In the genomic region with DNA sequence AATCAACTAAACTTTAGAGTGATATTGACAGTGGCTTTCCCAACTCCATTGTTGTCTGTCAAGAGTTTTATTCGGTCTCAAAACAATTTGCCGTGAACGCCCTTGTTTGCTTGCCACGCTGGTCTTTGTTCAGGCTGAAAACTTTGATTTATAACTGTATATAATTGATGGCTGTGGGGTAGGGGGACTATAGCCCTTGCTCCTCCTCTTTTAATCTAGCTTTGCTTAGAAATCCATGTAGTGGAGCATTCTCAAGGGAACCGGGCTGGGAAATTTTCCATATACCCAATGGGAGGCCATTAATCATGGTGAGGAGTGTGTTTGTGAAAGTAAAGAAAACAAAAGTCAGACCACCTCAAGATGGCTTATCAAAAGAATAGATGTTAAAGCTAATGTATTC, we compare ENCODE assay signal across 17 cellular contexts.
A peak's percentile ranks its signal among the peaks of the same experiment; 100 is the strongest.
DNase-seq lines count a peak whose midpoint lies in the region; ATAC-seq and TF ChIP-seq lines count a peak whose summit lies in the region.
"Had no signal": no experiment of that assay in that cellular context is flagged by ENCODE, and none has a peak within 500 bp of the region (broad histone marks: within the 10 kb centered on the region; RNA-seq: fewer than 3 reads in every experiment).

No MANE protein-coding gene starts in this region.

- TF ChIP-seq CTCF in GM23338 (conservative IDR thresholded peaks at IDR 0.05; ENCODE audit: low read depth in 2 of 2): no peak
- TF ChIP-seq CTCF in nephron (IDR thresholded peaks at IDR 0.05; ENCODE audit: unreplicated experiment in 3 of 3): no peak
- TF ChIP-seq CTCF in adrenal gland (IDR thresholded peaks at IDR 0.05): no peak

- H3K79me2 ChIP-seq in GM23338 (replicated peaks; ENCODE audit: insufficient read depth): no peaks in the 10 kb centered on the region

- H3K27me3 ChIP-seq in GM23338 (ENCODE audit: insufficient read depth): no peaks in the 10 kb centered on the region
- no peaks in the 10 kb centered on the region for H3K27me3 ChIP-seq in adrenal gland
- H3K27me3 ChIP-seq: SJCRH30 had no signal

- ATAC-seq in GM23338: no peak
- ATAC-seq: A549, PC-3 had no signal

- intact Hi-C loops in adrenal gland (cut with DNase I): no loop called here

- no peak overlapping the region for H3K4me3 Mint-ChIP-seq in GM23338
- peak overlapping the region; percentile 5 to 17 (median 6) for H3K4me3 Mint-ChIP-seq in nephron

- no peak overlapping the region for H3K4me3 ChIP-seq in GM23338
- no peak overlapping the region for H3K4me3 ChIP-seq in adrenal gland
- H3K4me3 ChIP-seq: A549, SJCRH30 had no signal

- no peaks in the 10 kb centered on the region for H4K20me1 ChIP-seq in GM23338 (replicated peaks; ENCODE audit: insufficient read depth)

- H3K27ac Mint-ChIP-seq in GM23338 (peak overlapping the region; percentile 49; the same call in 1 of the 2 replicates), nephron (peak overlapping the region; percentile 31 to 86 (median 52))

- H3K9me2 ChIP-seq in GM23338 (ENCODE audit: insufficient read depth): no peaks in the 10 kb centered on the region

- H3K4me1 Mint-ChIP-seq in GM23338 (peaks cover 36% of the 10 kb centered on the region), nephron (peaks cover 52% of the 10 kb centered on the region)

- H3F3A ChIP-seq in GM23338 (replicated peaks; ENCODE audit: low read depth): no peaks in the 10 kb centered on the region

- DNase-seq in GM23338 (ENCODE audit: low spot score) (no peak), NCI-H2227 (lab: John Stamatoyannopoulos, UW; ENCODE audit: unreplicated experiment) (peak; percentile 48), astrocyte of the hippocampus (ENCODE audit: low read depth, low spot score) (peak; percentile 57), NCI-H510A (lab: John Stamatoyannopoulos, UW) (no peak), adrenal gland (no peak), anterior cingulate cortex (lab: John Stamatoyannopoulos, UW) (no peak), NCI-H1048 (lab: John Stamatoyannopoulos, UW) (no peak)
- DNase-seq: C1 segment of cervical spinal cord, GDM1, NCI-H1436, NCI-H2029, NCI-H526 treated with DMSO at 0.1 percent for 48 hours, PC-3, SJCRH30 had no signal

- no peaks in the 10 kb centered on the region for H3K9me3 ChIP-seq in adrenal gland (replicated peaks in 1 of 3)
- H3K9me3 ChIP-seq: A549, SJCRH30 had no signal

- H2AFZ ChIP-seq in GM23338: peak overlapping the region; percentile 53; the same call in 1 of the 2 replicates

- H3K4me2 ChIP-seq in GM23338: no peak overlapping the region
- H3K4me2 ChIP-seq: A549 had no signal

- peaks cover 2% of the 10 kb centered on the region for H3K27me3 Mint-ChIP-seq in GM23338 (ENCODE audit: insufficient read depth, low read depth, poor library complexity)
- no peaks in the 10 kb centered on the region for H3K27me3 Mint-ChIP-seq in nephron (ENCODE audit: low read depth)

- H3K9me3 Mint-ChIP-seq in GM23338: no peaks in the 10 kb centered on the region; the same call in 2 of the 3 replicates
- H3K9me3 Mint-ChIP-seq in nephron: peaks cover 6% of the 10 kb centered on the region

- H3K36me3 Mint-ChIP-seq in GM23338 (ENCODE audit: low read depth) (no peaks in the 10 kb centered on the region), nephron (ENCODE audit: low read depth) (no peaks in the 10 kb centered on the region)

- peaks cover 40% of the 10 kb centered on the region for H3K4me1 ChIP-seq in GM23338 (ENCODE audit: insufficient read depth)
- no peaks in the 10 kb centered on the region for H3K4me1 ChIP-seq in adrenal gland (replicated peaks in 1 of 2)
- H3K4me1 ChIP-seq: A549, SJCRH30 had no signal

- H3K27ac ChIP-seq in GM23338 (ENCODE audit: low read depth) (no peak overlapping the region), adrenal gland (no peak overlapping the region)
- H3K27ac ChIP-seq: A549, HL-60, SJCRH30 had no signal

- 46 to 54% (median 50%) methylated on average over 5 of the region's 5 CpGs for WGBS in adrenal gland, 4 donors

- TF ChIP-seq POLR2A in adrenal gland (IDR thresholded peaks at IDR 0.05): no peak

- no peaks in the 10 kb centered on the region for H3K36me3 ChIP-seq in GM23338 (ENCODE audit: insufficient read depth)
- H3K36me3 ChIP-seq in adrenal gland (replicated peaks in 1 of 2): no peaks in the 10 kb centered on the region
- H3K36me3 ChIP-seq: SJCRH30 had no signal

TF ChIP-seq in GM23338, 12 proteins besides CTCF, POLR2A, EP300 and RAD21:
- no peak for TF ChIP-seq ZNF114 (CRISPR knock-in tag; IDR thresholded peaks at IDR 0.05)
- no peak for TF ChIP-seq POLR2AphosphoS5 (IDR thresholded peaks at IDR 0.05; ENCODE audit: low read depth)
- no peak for TF ChIP-seq CREB1 (CRISPR knock-in tag; IDR thresholded peaks at IDR 0.05; ENCODE audit: low read depth)
- TF ChIP-seq, protein P1, sequence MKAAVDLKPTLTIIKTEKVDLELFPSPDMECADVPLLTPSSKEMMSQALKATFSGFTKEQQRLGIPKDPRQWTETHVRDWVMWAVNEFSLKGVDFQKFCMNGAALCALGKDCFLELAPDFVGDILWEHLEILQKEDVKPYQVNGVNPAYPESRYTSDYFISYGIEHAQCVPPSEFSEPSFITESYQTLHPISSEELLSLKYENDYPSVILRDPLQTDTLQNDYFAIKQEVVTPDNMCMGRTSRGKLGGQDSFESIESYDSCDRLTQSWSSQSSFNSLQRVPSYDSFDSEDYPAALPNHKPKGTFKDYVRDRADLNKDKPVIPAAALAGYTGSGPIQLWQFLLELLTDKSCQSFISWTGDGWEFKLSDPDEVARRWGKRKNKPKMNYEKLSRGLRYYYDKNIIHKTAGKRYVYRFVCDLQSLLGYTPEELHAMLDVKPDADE (IDR thresholded peaks at IDR 0.05): no peak
- no peak for TF ChIP-seq JUNB (IDR thresholded peaks at IDR 0.05; ENCODE audit: unreplicated experiment)
- TF ChIP-seq, protein P2, sequence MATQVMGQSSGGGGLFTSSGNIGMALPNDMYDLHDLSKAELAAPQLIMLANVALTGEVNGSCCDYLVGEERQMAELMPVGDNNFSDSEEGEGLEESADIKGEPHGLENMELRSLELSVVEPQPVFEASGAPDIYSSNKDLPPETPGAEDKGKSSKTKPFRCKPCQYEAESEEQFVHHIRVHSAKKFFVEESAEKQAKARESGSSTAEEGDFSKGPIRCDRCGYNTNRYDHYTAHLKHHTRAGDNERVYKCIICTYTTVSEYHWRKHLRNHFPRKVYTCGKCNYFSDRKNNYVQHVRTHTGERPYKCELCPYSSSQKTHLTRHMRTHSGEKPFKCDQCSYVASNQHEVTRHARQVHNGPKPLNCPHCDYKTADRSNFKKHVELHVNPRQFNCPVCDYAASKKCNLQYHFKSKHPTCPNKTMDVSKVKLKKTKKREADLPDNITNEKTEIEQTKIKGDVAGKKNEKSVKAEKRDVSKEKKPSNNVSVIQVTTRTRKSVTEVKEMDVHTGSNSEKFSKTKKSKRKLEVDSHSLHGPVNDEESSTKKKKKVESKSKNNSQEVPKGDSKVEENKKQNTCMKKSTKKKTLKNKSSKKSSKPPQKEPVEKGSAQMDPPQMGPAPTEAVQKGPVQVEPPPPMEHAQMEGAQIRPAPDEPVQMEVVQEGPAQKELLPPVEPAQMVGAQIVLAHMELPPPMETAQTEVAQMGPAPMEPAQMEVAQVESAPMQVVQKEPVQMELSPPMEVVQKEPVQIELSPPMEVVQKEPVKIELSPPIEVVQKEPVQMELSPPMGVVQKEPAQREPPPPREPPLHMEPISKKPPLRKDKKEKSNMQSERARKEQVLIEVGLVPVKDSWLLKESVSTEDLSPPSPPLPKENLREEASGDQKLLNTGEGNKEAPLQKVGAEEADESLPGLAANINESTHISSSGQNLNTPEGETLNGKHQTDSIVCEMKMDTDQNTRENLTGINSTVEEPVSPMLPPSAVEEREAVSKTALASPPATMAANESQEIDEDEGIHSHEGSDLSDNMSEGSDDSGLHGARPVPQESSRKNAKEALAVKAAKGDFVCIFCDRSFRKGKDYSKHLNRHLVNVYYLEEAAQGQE (IDR thresholded peaks at IDR 0.05; ENCODE audit: unreplicated experiment): no peak
- TF ChIP-seq EZH2phosphoT487 (IDR thresholded peaks at IDR 0.05; ENCODE audit: unreplicated experiment): no peak

Comparison
In these comparisons a context has a peak if more than half of its experiments do, and no peak if none do; other contexts are left out.
1. DNase-seq: peak in NCI-H2227 (single experiment) and astrocyte of the hippocampus (single experiment); none in GM23338 (single experiment), NCI-H510A (single experiment), adrenal gland (0 of 7), anterior cingulate cortex (0 of 58) and NCI-H1048 (single experiment).